ENCODE assay signal across 13 cellular contexts in genomic region chr13:22961835-22962537, GRCh38.
"Had no signal": no experiment of that assay in that cellular context is flagged by ENCODE, and none has a peak within 500 bp of the region (broad histone marks: within the 10 kb centered on the region; RNA-seq: fewer than 3 reads in every experiment).

No MANE protein-coding gene starts in this region.

- H3K4me3 ChIP-seq: stomach, thoracic aorta, transverse colon had no signal

- H3K27me3 ChIP-seq: foreskin keratinocyte, neutrophil, transverse colon had no signal

- DNase-seq: effector memory CD8-positive, alpha-beta T cell; foreskin keratinocyte; left colon; mesendoderm; naive B cell; posterior cingulate gyrus; stimulated activated CD4-positive, alpha-beta T cell treated with anti-CD3 and anti-CD28 coated beads, Interleukin-2, amount 100 ng/mL, for 24 hours; stimulated activated naive CD4-positive, alpha-beta T cell; stomach; transverse colon had no signal

- H3K36me3 Mint-ChIP-seq: naive B cell had no signal

- H3K27ac Mint-ChIP-seq: effector memory CD8-positive, alpha-beta T cell; nephron had no signal

- H3K36me3 ChIP-seq: neutrophil, stomach, thoracic aorta, transverse colon had no signal

- H3K9me3 ChIP-seq: neutrophil, stomach, thoracic aorta, transverse colon had no signal

- ATAC-seq: effector memory CD8-positive, alpha-beta T cell; foreskin keratinocyte; left colon had no signal

- H3K4me3 Mint-ChIP-seq: effector memory CD8-positive, alpha-beta T cell; naive B cell; nephron had no signal

- H3K4me1 ChIP-seq: foreskin keratinocyte, stomach, transverse colon had no signal

- H3K27me3 Mint-ChIP-seq: naive B cell had no signal

- H3K4me1 Mint-ChIP-seq: naive B cell had no signal

- H3K27ac ChIP-seq: foreskin keratinocyte, neutrophil, stomach, thoracic aorta, transverse colon had no signal

- H3K9me3 Mint-ChIP-seq: effector memory CD8-positive, alpha-beta T cell; nephron had no signal
